In genomic region chr6:87155272-87155919, GRCh38 we compare ENCODE assay signal across 8 cellular contexts. TPM values are rescaled to one million over a fixed set of nuclear protein-coding genes. Genes with fewer than 3 reads are reported as not detected.
A peak's percentile ranks its signal among the peaks of the same experiment; 100 is the strongest.
DNase-seq lines count a peak whose midpoint lies in the region; TF ChIP-seq lines count a peak whose summit lies in the region.

Gene ZNF292 (plus strand): TSS chr6:87155565. CDS start chr6:87155592, 27 bp downstream.

- intact Hi-C loops in stomach (cut with DNase I; ENCODE audit: low total_unique reads), result no loop called here

- no peaks in the 10 kb centered on the region for H3K9me3 ChIP-seq in neural cell (ENCODE audit: low read length)
- H3K9me3 ChIP-seq in stomach, result no peaks in the 10 kb centered on the region

- peak in 1 of 4 donors; percentile 30 for TF ChIP-seq POLR2A in stomach (IDR thresholded peaks at IDR 0.05)

- peaks cover 47% of the 10 kb centered on the region for H3K79me2 ChIP-seq in neural cell (replicated peaks; ENCODE audit: insufficient read depth, low read length)

- H3K27me3 ChIP-seq in H7 (ENCODE audit: control insufficient read depth, insufficient read depth, low read length), result peaks cover 19% of the 10 kb centered on the region
- H3K27me3 ChIP-seq in neural cell (ENCODE audit: insufficient read depth, low read depth, low read length), result no peaks in the 10 kb centered on the region
- H3K27me3 ChIP-seq in stomach, result no peaks in the 10 kb centered on the region

- TF ChIP-seq RAD21 in neural cell (conservative IDR thresholded peaks at IDR 0.05), result no peak

- H4K20me1 ChIP-seq in neural cell (ENCODE audit: insufficient read depth), result peaks cover 5% of the 10 kb centered on the region

- H3K4me2 ChIP-seq in neural cell (ENCODE audit: low read length), result peak within 1 kb of the TSS; percentile 91

- peak; percentile 48 for TF ChIP-seq CTCF in neural cell (IDR thresholded peaks at IDR 0.05; ENCODE audit: poor library complexity, severe bottlenecking)
- TF ChIP-seq CTCF in stomach (IDR thresholded peaks at IDR 0.05), result peak in 1 of 7 experiments; percentile 24

- H3K9me2 ChIP-seq in neural cell (ENCODE audit: insufficient read depth, low read length), result no peaks in the 10 kb centered on the region

- DNase-seq in ELF-1 (ENCODE audit: low read depth, low spot score), result peak; percentile 98
- DNase-seq in H7, result peak; percentile 91
- DNase-seq in M059J (ENCODE audit: low read depth), result peak; percentile 96
- peak; percentile 95 for DNase-seq in SHP77 treated with DMSO at 0.1 percent for 48 hours (lab: John Stamatoyannopoulos, UW)
- peak; percentile 98 for DNase-seq in activated effector memory CD4-positive, alpha-beta T cell treated with anti-CD3 and anti-CD28 coated beads, Interleukin-2, amount 50 U/mL, for 16 hours
- DNase-seq in fibroblast of the conjunctiva (ENCODE audit: low read depth), result peak; percentile 95
- peak; percentile 97 for DNase-seq in stomach

- peaks cover 18 to 77% (median 57%) of the 10 kb centered on the region in 4 donors for H3K4me1 ChIP-seq in stomach

- peak within 1 kb of the TSS; percentile 90 for H3K4me3 ChIP-seq in H7 (ENCODE audit: insufficient read depth, low read depth, low read length)
- H3K4me3 ChIP-seq in neural cell (ENCODE audit: low read length), result peak within 1 kb of the TSS; percentile 87
- H3K4me3 ChIP-seq in stomach, result peak within 1 kb of the TSS; percentile 79 to 99 (median 96)

- H3K36me3 ChIP-seq in H7 (replicated peaks; ENCODE audit: control insufficient read depth, insufficient read depth, low read length), result no peaks in the 10 kb centered on the region
- H3K36me3 ChIP-seq in neural cell (ENCODE audit: insufficient read depth, low read length), result no peaks in the 10 kb centered on the region
- no peaks in the 10 kb centered on the region for H3K36me3 ChIP-seq in stomach

- H3K9ac ChIP-seq in neural cell (ENCODE audit: low read length), result peak within 1 kb of the TSS; percentile 99

- H3F3A ChIP-seq in neural cell (ENCODE audit: insufficient read depth, low read length, poor library complexity, severe bottlenecking), result peaks cover 4% of the 10 kb centered on the region

- peak within 1 kb of the TSS; percentile 73 for H2AFZ ChIP-seq in neural cell (ENCODE audit: low read depth, low read length)

- peak within 1 kb of the TSS; percentile 94 for H3K27ac ChIP-seq in neural cell (ENCODE audit: low read length)
- H3K27ac ChIP-seq in stomach, result peak within 1 kb of the TSS; percentile 89 to 96 (median 95)

- TF ChIP-seq EP300 in neural cell (conservative IDR thresholded peaks at IDR 0.05; ENCODE audit: poor library complexity, severe bottlenecking) (peak; percentile 75), stomach (IDR thresholded peaks at IDR 0.05) (no peak)

- 0 to 1% (median 0%) methylated on average over 36 to 69 of the region's 69 CpGs for WGBS in stomach, 5 donors

TF ChIP-seq in neural cell, 6 proteins besides CTCF, POLR2A, EP300 and RAD21:
- TF ChIP-seq EZH2 (IDR thresholded peaks at IDR 0.05; ENCODE audit: borderline replicate concordance, insufficient read depth, low read length, poor library complexity, severe bottlenecking) (no peak), TAF1 (IDR thresholded peaks at IDR 0.05; ENCODE audit: low read depth) (peak; percentile 79), POLR2AphosphoS5 (IDR thresholded peaks at IDR 0.05) (peak; percentile 95), REST (IDR thresholded peaks at IDR 0.05; ENCODE audit: borderline replicate concordance) (peak; percentile 44), MXI1 (conservative IDR thresholded peaks at IDR 0.05; ENCODE audit: poor library complexity, severe bottlenecking) (peak; percentile 75), SMC3 (conservative IDR thresholded peaks at IDR 0.05; ENCODE audit: poor library complexity) (peak; percentile 39)

RNA-seq across cellular contexts. Expression of gene ZNF292, which starts in this region (rescaled TPM):
- 7.6 and 12.6 TPM in 2 replicates for total RNA-seq in H7 (2014; rRNA removed; shearing (Covaris generic))
- 10.0 and 11.1 TPM in 2 replicates for total RNA-seq in M059J (2014; rRNA removed; shearing (Covaris generic))
- 27.9 and 29.8 TPM in 2 replicates for polyA plus RNA-seq in neural cell
- 274 and 293 TPM in 2 replicates for polyA minus RNA-seq in neural cell
- total RNA-seq in stomach, result 100 to 1,000 TPM in 1 of 5 donors, 10 to 100 TPM in 3, 1 to 10 TPM in 1; 9.6 to 106 (median 33.9) TPM
- polyA plus RNA-seq in stomach, result 1 to 10 TPM; 1.9 to 4.0 (median 3.9) TPM

Comparison
In these comparisons a context has a peak if more than half of its experiments do, and no peak if none do; other contexts are left out.
1. Peak in every context shown above with its lines: DNase-seq, H3K4me3 ChIP-seq and H3K27ac ChIP-seq.